Comparison of ENCODE assay signal across 17 cellular contexts in the genomic region with DNA sequence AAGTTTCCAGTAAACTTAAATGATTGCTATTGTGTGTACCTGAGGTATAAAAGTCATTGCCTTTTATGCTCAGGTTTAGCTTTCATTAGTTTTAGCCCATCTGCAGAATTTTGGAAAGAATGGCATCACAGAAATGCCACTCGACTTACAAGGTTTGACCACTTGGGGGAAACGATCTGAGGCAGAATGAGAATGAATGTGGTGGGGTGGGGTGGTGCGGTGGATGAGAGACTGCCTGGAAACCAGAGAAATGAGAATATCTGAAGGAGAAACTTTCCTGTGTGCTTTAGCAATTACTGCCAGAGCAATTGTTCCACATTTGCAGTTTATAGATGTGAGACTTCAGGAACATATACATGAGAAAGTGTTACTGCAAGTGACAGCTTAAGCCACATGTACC.
DNase-seq lines count a peak whose midpoint lies in the region; ATAC-seq and TF ChIP-seq lines count a peak whose summit lies in the region.
"Had no signal": no experiment of that assay in that cellular context is flagged by ENCODE, and none has a peak within 500 bp of the region (broad histone marks: within the 10 kb centered on the region; RNA-seq: fewer than 3 reads in every experiment).

No MANE protein-coding gene starts in this region.

- no peaks in the 10 kb centered on the region for H3K4me1 Mint-ChIP-seq in immature natural killer cell
- H3K4me1 Mint-ChIP-seq: activated naive CD8-positive, alpha-beta T cell treated with anti-CD3 and anti-CD28 coated beads, Interleukin-2, amount 10 ng/mL, durations not matched to agents 7 days and 5 days; CD4-positive, alpha-beta memory T cell had no signal

- H3K9me2 ChIP-seq in SK-N-SH: no peaks in the 10 kb centered on the region

- H3K27ac Mint-ChIP-seq in immature natural killer cell: no peak overlapping the region
- H3K27ac Mint-ChIP-seq: activated CD4-positive, alpha-beta memory T cell treated with anti-CD3 and anti-CD28 coated beads for 36 hours; activated naive CD8-positive, alpha-beta T cell treated with anti-CD3 and anti-CD28 coated beads, Interleukin-2, amount 10 ng/mL, durations not matched to agents 7 days and 5 days; CD4-positive, alpha-beta memory T cell had no signal

- H3K36me3 ChIP-seq in A673 (ENCODE audit: insufficient read depth, low read length, poor library complexity, severe bottlenecking) (no peaks in the 10 kb centered on the region), H7 (replicated peaks; ENCODE audit: control insufficient read depth, insufficient read depth, low read length) (no peaks in the 10 kb centered on the region), SK-N-SH (replicated peaks in 1 of 2; ENCODE audit: control insufficient read depth in 1 of 2, insufficient read depth in 2 of 2, low read length in 1 of 2) (no peaks in the 10 kb centered on the region)

- H3K27me3 Mint-ChIP-seq in immature natural killer cell (ENCODE audit: low read depth in 3 of 3): no peaks in the 10 kb centered on the region
- H3K27me3 Mint-ChIP-seq: activated CD4-positive, alpha-beta memory T cell treated with anti-CD3 and anti-CD28 coated beads for 36 hours; activated naive CD8-positive, alpha-beta T cell treated with anti-CD3 and anti-CD28 coated beads, Interleukin-2, amount 10 ng/mL, durations not matched to agents 7 days and 5 days; CD4-positive, alpha-beta memory T cell had no signal

- no peak for ATAC-seq in stimulated activated naive CD8-positive, alpha-beta T cell treated with anti-CD3 and anti-CD28 coated beads, Interleukin-15, Interleukin-2, amounts not matched to agents 100 U/mL and 50 U/mL, for 24 hours
- ATAC-seq in HG03565 (IDR thresholded peaks at IDR 0.05; ENCODE audit: unreplicated experiment): no peak

- POLR2A ChIA-PET in A673 (lab: Charles Lee; ENCODE audit: low non-redundant PET): no interaction called here
- POLR2A ChIA-PET in SK-N-SH (lab: Yijun Ruan, JAX): no interaction called here

- no TSS peak for BruUV-seq in A673 (replicated peaks; lab: Mats Ljungman, UMichigan)

- no peak overlapping the region for H3K27ac ChIP-seq in A673 (ENCODE audit: low read depth, low read length, poor library complexity, severe bottlenecking)
- no peak overlapping the region for H3K27ac ChIP-seq in SK-N-SH (ENCODE audit: low read depth in 2 of 2, low read length in 1 of 2)
- H3K27ac ChIP-seq: parathyroid adenoma, skin epidermis had no signal

- no peak overlapping the region for H3K4me3 Mint-ChIP-seq in immature natural killer cell
- H3K4me3 Mint-ChIP-seq: activated CD4-positive, alpha-beta memory T cell treated with anti-CD3 and anti-CD28 coated beads for 36 hours; activated naive CD8-positive, alpha-beta T cell treated with anti-CD3 and anti-CD28 coated beads, Interleukin-2, amount 10 ng/mL, durations not matched to agents 7 days and 5 days; CD4-positive, alpha-beta memory T cell had no signal

- H3K4me3 ChIP-seq in A673 (ENCODE audit: low read depth, low read length, poor library complexity, severe bottlenecking) (no peak overlapping the region), H7 (ENCODE audit: insufficient read depth, low read depth, low read length) (no peak overlapping the region), SK-N-SH (ENCODE audit: low read depth in 2 of 2, low read length in 1 of 2) (no peak overlapping the region), fibroblast of pulmonary artery (replicated peaks; ENCODE audit: low read depth, low read length) (no peak overlapping the region)
- H3K4me3 ChIP-seq: skin epidermis had no signal

- TF ChIP-seq RAD21 in SK-N-SH (IDR thresholded peaks at IDR 0.05; ENCODE audit: low read length): no peak

- no peak overlapping the region for H3K4me2 ChIP-seq in SK-N-SH

- no peaks in the 10 kb centered on the region for H3K4me1 ChIP-seq in A673 (ENCODE audit: insufficient read depth, low read length, poor library complexity, severe bottlenecking)
- H3K4me1 ChIP-seq in SK-N-SH (ENCODE audit: control insufficient read depth in 1 of 2, insufficient read depth in 2 of 2, low read depth in 1 of 2, low read length in 1 of 2): peaks cover 0 to 6% of the 10 kb centered on the region in 2 experiments; a peak in 2 of 4 replicates
- H3K4me1 ChIP-seq: parathyroid adenoma had no signal

- peaks cover 0 to 10% (median 0%) of the 10 kb centered on the region in 6 donors for H3K9me3 Mint-ChIP-seq in immature natural killer cell
- H3K9me3 Mint-ChIP-seq: activated CD4-positive, alpha-beta memory T cell treated with anti-CD3 and anti-CD28 coated beads for 36 hours; activated naive CD8-positive, alpha-beta T cell treated with anti-CD3 and anti-CD28 coated beads, Interleukin-2, amount 10 ng/mL, durations not matched to agents 7 days and 5 days had no signal

- H3K27me3 ChIP-seq in A673 (replicated peaks; ENCODE audit: insufficient read depth, low read depth, low read length, poor library complexity) (no peaks in the 10 kb centered on the region), H7 (ENCODE audit: control insufficient read depth, insufficient read depth, low read length) (no peaks in the 10 kb centered on the region), SK-N-SH (ENCODE audit: insufficient read depth) (no peaks in the 10 kb centered on the region)

- DNase-seq in A673 (ENCODE audit: low spot score) (peak; percentile 26), H7 (peak; percentile 16), SK-N-SH (peak; percentile 7), fibroblast of pulmonary artery (ENCODE audit: low read depth) (no peak), immature natural killer cell (no peak), SKM-1 (lab: John Stamatoyannopoulos, UW; ENCODE audit: unreplicated experiment) (no peak)
- DNase-seq in stimulated activated naive CD8-positive, alpha-beta T cell treated with anti-CD3 and anti-CD28 coated beads, Interleukin-15, Interleukin-2, amounts not matched to agents 100 U/mL and 50 U/mL, for 24 hours: no peak
- DNase-seq: activated CD4-positive, alpha-beta memory T cell treated with anti-CD3 and anti-CD28 coated beads for 36 hours; activated naive CD8-positive, alpha-beta T cell treated with anti-CD3 and anti-CD28 coated beads, Interleukin-2, amount 10 ng/mL, durations not matched to agents 7 days and 5 days; activated T-cell treated with anti-CD3 and anti-CD28 coated beads, Interleukin-2, amount 50 U/mL, for 48 hours; caudate nucleus; CD4-positive, alpha-beta memory T cell; foreskin fibroblast; NCI-H2029 treated with DMSO at 0.1 percent for 48 hours had no signal

- intact Hi-C loops in A673 (cut with micrococcal nuclease; ENCODE audit: unreplicated experiment): no loop called here

- WGBS in SK-N-SH (ENCODE audit: low lambda C conversion rate): 56% methylated on average over 3 of the region's 3 CpGs

- no peak for TF ChIP-seq EP300 in SK-N-SH (IDR thresholded peaks at IDR 0.05; ENCODE audit: borderline replicate concordance in 1 of 2, low read depth in 1 of 2, low read length in 1 of 2)

- no peaks in the 10 kb centered on the region for H3K79me2 ChIP-seq in SK-N-SH (ENCODE audit: insufficient read depth)
- H3K79me2 ChIP-seq: parathyroid adenoma had no signal

- H3K36me3 Mint-ChIP-seq in immature natural killer cell: no peaks in the 10 kb centered on the region
- H3K36me3 Mint-ChIP-seq: activated CD4-positive, alpha-beta memory T cell treated with anti-CD3 and anti-CD28 coated beads for 36 hours; activated naive CD8-positive, alpha-beta T cell treated with anti-CD3 and anti-CD28 coated beads, Interleukin-2, amount 10 ng/mL, durations not matched to agents 7 days and 5 days; CD4-positive, alpha-beta memory T cell had no signal

- H3K9me3 ChIP-seq in A673 (ENCODE audit: low read depth, low read length, poor library complexity, severe bottlenecking) (no peaks in the 10 kb centered on the region), SK-N-SH (no peaks in the 10 kb centered on the region)

- no peak for TF ChIP-seq CTCF in A673 (conservative IDR thresholded peaks at IDR 0.05; ENCODE audit: low read depth, low read length)
- peak; percentile 26; the same call in 1 of the 2 replicates for TF ChIP-seq CTCF in SK-N-SH (IDR thresholded peaks at IDR 0.05)
- TF ChIP-seq CTCF in fibroblast of pulmonary artery (IDR thresholded peaks at IDR 0.05; ENCODE audit: low read length, missing control alignments): peak; percentile 4

- no peaks in the 10 kb centered on the region for H4K20me1 ChIP-seq in SK-N-SH (ENCODE audit: insufficient read depth)

- CTCF ChIA-PET in A673 (lab: Charles Lee) (no interaction called here), SK-N-SH (lab: Yijun Ruan, JAX) (interaction anchor here (1.3 kb wide), 1 partner anchor 227 kb away, joined by 3 read pairs; no protein-coding TSS in a partner anchor)

- no peaks in the 10 kb centered on the region for H3F3A ChIP-seq in SK-N-SH (replicated peaks; ENCODE audit: insufficient read depth)

- H3K9ac ChIP-seq in SK-N-SH: no peak overlapping the region
- H3K9ac ChIP-seq: parathyroid adenoma had no signal

- H2AFZ ChIP-seq in SK-N-SH (ENCODE audit: low read depth): no peak overlapping the region
- H2AFZ ChIP-seq: parathyroid adenoma had no signal

TF ChIP-seq in SK-N-SH, 30 proteins besides CTCF, POLR2A, EP300 and RAD21:
- TF ChIP-seq GABPA (IDR thresholded peaks at IDR 0.05; ENCODE audit: low read depth) (no peak), MEF2A (IDR thresholded peaks at IDR 0.05; ENCODE audit: borderline replicate concordance, low read depth) (no peak), TEAD4 (IDR thresholded peaks at IDR 0.05; ENCODE audit: borderline replicate concordance, insufficient read depth) (no peak)
- TF ChIP-seq, protein P1, sequence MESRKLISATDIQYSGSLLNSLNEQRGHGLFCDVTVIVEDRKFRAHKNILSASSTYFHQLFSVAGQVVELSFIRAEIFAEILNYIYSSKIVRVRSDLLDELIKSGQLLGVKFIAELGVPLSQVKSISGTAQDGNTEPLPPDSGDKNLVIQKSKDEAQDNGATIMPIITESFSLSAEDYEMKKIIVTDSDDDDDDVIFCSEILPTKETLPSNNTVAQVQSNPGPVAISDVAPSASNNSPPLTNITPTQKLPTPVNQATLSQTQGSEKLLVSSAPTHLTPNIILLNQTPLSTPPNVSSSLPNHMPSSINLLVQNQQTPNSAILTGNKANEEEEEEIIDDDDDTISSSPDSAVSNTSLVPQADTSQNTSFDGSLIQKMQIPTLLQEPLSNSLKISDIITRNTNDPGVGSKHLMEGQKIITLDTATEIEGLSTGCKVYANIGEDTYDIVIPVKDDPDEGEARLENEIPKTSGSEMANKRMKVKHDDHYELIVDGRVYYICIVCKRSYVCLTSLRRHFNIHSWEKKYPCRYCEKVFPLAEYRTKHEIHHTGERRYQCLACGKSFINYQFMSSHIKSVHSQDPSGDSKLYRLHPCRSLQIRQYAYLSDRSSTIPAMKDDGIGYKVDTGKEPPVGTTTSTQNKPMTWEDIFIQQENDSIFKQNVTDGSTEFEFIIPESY (IDR thresholded peaks at IDR 0.05; ENCODE audit: borderline replicate concordance, low read depth): no peak
TF ChIP-seq in SK-N-SH: peak in this region for 0.

Comparison
In these comparisons a context has a peak if more than half of its experiments do, and no peak if none do; other contexts are left out.
1. DNase-seq: peak in A673 (single experiment), H7 (single experiment) and SK-N-SH (single experiment); none in fibroblast of pulmonary artery (single experiment), immature natural killer cell (0 of 3), SKM-1 (single experiment) and stimulated activated naive CD8-positive, alpha-beta T cell treated with anti-CD3 and anti-CD28 coated beads, Interleukin-15, Interleukin-2, amounts not matched to agents 100 U/mL and 50 U/mL, for 24 hours (single experiment).